ENCODE assay signal across 1 cellular context in the genomic region with DNA sequence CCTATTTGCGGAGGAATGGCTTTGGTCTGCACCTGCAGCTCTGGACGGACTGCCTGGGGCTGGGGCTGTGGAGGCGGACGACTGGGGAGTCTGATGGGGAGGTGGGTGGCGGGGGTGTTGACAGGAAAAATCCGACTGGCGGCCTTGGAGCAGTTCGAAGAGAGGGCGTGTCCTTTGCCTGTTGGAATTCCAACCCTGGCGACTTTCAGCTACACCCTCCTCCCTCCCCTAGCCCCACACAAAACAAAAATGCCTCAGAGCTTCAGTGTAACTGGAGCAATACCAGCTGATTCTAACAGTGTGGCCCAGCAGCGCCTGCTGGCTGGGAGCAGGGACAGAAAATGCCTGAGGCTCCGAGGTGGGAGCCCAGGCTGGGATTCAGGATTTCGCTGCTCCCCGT.
TF ChIP-seq lines count a peak whose summit lies in the region.

No MANE protein-coding gene starts in this region.

TF ChIP-seq in WTC11, 78 proteins besides CTCF, POLR2A, EP300 and RAD21 (continued from another document):
- TF ChIP-seq, protein P1, sequence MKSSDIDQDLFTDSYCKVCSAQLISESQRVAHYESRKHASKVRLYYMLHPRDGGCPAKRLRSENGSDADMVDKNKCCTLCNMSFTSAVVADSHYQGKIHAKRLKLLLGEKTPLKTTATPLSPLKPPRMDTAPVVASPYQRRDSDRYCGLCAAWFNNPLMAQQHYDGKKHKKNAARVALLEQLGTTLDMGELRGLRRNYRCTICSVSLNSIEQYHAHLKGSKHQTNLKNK (CRISPR knock-in tag; IDR thresholded peaks at IDR 0.05), result no peak
- TF ChIP-seq FOXK1 (CRISPR knock-in tag; IDR thresholded peaks at IDR 0.05), result no peak
